ENCODE assay signal across 11 cellular contexts in the genomic region with DNA sequence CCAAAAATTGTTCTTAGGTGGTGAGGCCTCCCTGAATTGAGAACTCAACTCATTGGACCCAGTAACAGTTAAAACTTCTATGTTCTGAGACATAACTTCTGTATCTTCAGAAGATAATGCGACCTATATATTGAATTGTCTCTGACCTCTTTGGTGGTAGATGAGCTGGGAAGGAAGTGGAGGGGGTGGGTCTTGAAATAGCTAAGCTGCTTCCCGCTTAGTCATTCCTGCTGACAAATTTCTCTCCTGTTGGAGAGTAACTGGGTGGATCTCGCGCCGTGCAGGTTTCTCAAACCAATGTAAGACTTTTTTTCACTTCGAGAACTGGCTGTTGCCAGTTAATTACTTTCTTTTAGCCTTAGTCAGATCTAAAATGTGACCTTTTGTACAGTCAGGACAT.
DNase-seq lines count a peak whose midpoint lies in the region; ATAC-seq and TF ChIP-seq lines count a peak whose summit lies in the region.
"Had no signal": no experiment of that assay in that cellular context is flagged by ENCODE, and none has a peak within 500 bp of the region (broad histone marks: within the 10 kb centered on the region; RNA-seq: fewer than 3 reads in every experiment).

No MANE protein-coding gene starts in this region.

- 0 out of 2 replicates have a peak, but pooled peaks cover 8% of the 10 kb centered on the region for H3K79me2 ChIP-seq in HCT116 (ENCODE audit: insufficient read depth, low read length)

- ATAC-seq in HCT116 (peak; percentile 95), WTC11 (peak; percentile 83), HG02938 (IDR thresholded peaks at IDR 0.05; ENCODE audit: unreplicated experiment) (no peak)

- no peaks in the 10 kb centered on the region for H3K9me2 ChIP-seq in HCT116 (ENCODE audit: insufficient read depth)

- H3K36me3 ChIP-seq in HCT116 (ENCODE audit: control insufficient read depth in 1 of 2, insufficient read depth in 2 of 2, low read length in 2 of 2) (no peaks in the 10 kb centered on the region), SJCRH30 (peaks cover 13% of the 10 kb centered on the region)
- H3K36me3 ChIP-seq: sigmoid colon had no signal

- H3K27ac Mint-ChIP-seq in WTC11 = peak overlapping the region; percentile 75
- H3K27ac Mint-ChIP-seq in nephron progenitor cell = no peak overlapping the region
- H3K27ac Mint-ChIP-seq: activated T-helper 2 cell treated with anti-CD3 and anti-CD28 coated beads, Interferon-gamma antibody, Interleukin-2, Interleukin-4, amounts not matched to agents 10 μg/mL and 5 μg/mL and 100 μg/mL, durations not matched to agents 14 hours and 24 hours and 36 hours had no signal

- H4K20me1 ChIP-seq in HCT116 (ENCODE audit: insufficient read depth) = no peaks in the 10 kb centered on the region

- H3K9ac ChIP-seq in HCT116 (ENCODE audit: low read length) = peak overlapping the region; percentile 46

- H2AFZ ChIP-seq in HCT116 (ENCODE audit: low read depth, low read length, poor library complexity, severe bottlenecking) = no peak overlapping the region

- no peak for TF ChIP-seq POLR2A in HCT116 (IDR thresholded peaks at IDR 0.05; ENCODE audit: borderline replicate concordance, extremely low read depth, insufficient read depth, insufficient read length)

- no TSS peak for BruUV-seq in HCT116 (replicated peaks; lab: Mats Ljungman, UMichigan)

- no peak for TF ChIP-seq RAD21 in HCT116 (IDR thresholded peaks at IDR 0.05; ENCODE audit: low read depth)

- H3K4me3 ChIP-seq in HCT116 (replicated peaks in 1 of 2; ENCODE audit: low read depth in 1 of 2, low read length in 2 of 2) (peak overlapping the region in 1 of 2 experiments; percentile 2; a peak in 1 of 4 replicates), SJCRH30 (no peak overlapping the region)
- H3K4me3 ChIP-seq: sigmoid colon, SJSA1 had no signal

- no peaks in the 10 kb centered on the region for H3K9me3 Mint-ChIP-seq in WTC11
- no peaks in the 10 kb centered on the region for H3K9me3 Mint-ChIP-seq in nephron progenitor cell
- H3K9me3 Mint-ChIP-seq: activated T-helper 2 cell treated with anti-CD3 and anti-CD28 coated beads, Interferon-gamma antibody, Interleukin-2, Interleukin-4, amounts not matched to agents 10 μg/mL and 5 μg/mL and 100 μg/mL, durations not matched to agents 14 hours and 24 hours and 36 hours had no signal

- H3K4me3 Mint-ChIP-seq in WTC11 (no peak overlapping the region), nephron progenitor cell (no peak overlapping the region)

- peak overlapping the region; percentile 73 for H3K4me2 ChIP-seq in HCT116 (ENCODE audit: low read length)

- RAD21 ChIA-PET in HCT116 (lab: Charles Lee; ENCODE audit: low non-redundant PET in 1 of 2, low total read pairs in 2 of 2, uncharacterized antibody in 2 of 2, unreplicated experiment in 2 of 2) = no interaction called here

- intact Hi-C loops in HCT116 (cut with micrococcal nuclease) = no loop called here

- POLR2A ChIA-PET in HCT116 (lab: Charles Lee) = no interaction called here
- POLR2A ChIA-PET in WTC11 (lab: Charles Lee) = no interaction called here

- H3K36me3 Mint-ChIP-seq in WTC11 (peaks cover 6% of the 10 kb centered on the region; the same call in 1 of the 2 replicates), nephron progenitor cell (ENCODE audit: low read depth) (peaks cover 56% of the 10 kb centered on the region)

- CTCF ChIA-PET in HCT116 (lab: Charles Lee) = no interaction called here
- CTCF ChIA-PET in WTC11 (lab: Charles Lee) = interaction anchor here (0.6 kb wide), 1 partner anchor 56 kb away, joined by 3 read pairs; no protein-coding TSS in a partner anchor

- H3K4me1 Mint-ChIP-seq in WTC11 (peaks cover 23% of the 10 kb centered on the region), nephron progenitor cell (peaks cover 5% of the 10 kb centered on the region)

- TF ChIP-seq CTCF in HCT116 (IDR thresholded peaks at IDR 0.05 in 2 of 3, conservative IDR thresholded peaks at IDR 0.05 in 1 of 3; ENCODE audit: borderline replicate concordance in 1 of 3, insufficient read depth in 1 of 3, low read depth in 2 of 3, low read length in 2 of 3) (no peak), WTC11 (IDR thresholded peaks at IDR 0.05) (no peak), nephron progenitor cell (IDR thresholded peaks at IDR 0.05) (no peak)

- H3K4me1 ChIP-seq in HCT116 (ENCODE audit: control insufficient read depth in 1 of 2, insufficient read depth in 2 of 2, low read length in 2 of 2) (peaks cover 16 to 31% of the 10 kb centered on the region in 2 experiments), SJCRH30 (no peaks in the 10 kb centered on the region)

- H3K27me3 ChIP-seq in HCT116 (ENCODE audit: insufficient read depth, low read length) (no peaks in the 10 kb centered on the region), SJCRH30 (no peaks in the 10 kb centered on the region)
- H3K27me3 ChIP-seq: sigmoid colon, SJSA1 had no signal

- H3K27ac ChIP-seq in HCT116 (ENCODE audit: low read depth, low read length) (peak overlapping the region; percentile 26; the same call in 1 of the 2 replicates), SJCRH30 (no peak overlapping the region)
- H3K27ac ChIP-seq: sigmoid colon, SJSA1 had no signal

- H3K27me3 Mint-ChIP-seq in WTC11 (ENCODE audit: low read depth) (no peaks in the 10 kb centered on the region), nephron progenitor cell (ENCODE audit: low read depth, poor library complexity) (no peaks in the 10 kb centered on the region)

- H3K9me3 ChIP-seq in HCT116 (ENCODE audit: control insufficient read depth in 1 of 2, insufficient read depth in 1 of 2, low read depth in 1 of 2, low read length in 2 of 2) (no peaks in the 10 kb centered on the region), SJCRH30 (replicated peaks) (no peaks in the 10 kb centered on the region)
- H3K9me3 ChIP-seq: sigmoid colon, SJSA1 had no signal

- DNase-seq in COLO829 (ENCODE audit: low spot score) (peak; percentile 5), HCT116 (ENCODE audit: low read depth, low spot score) (peak; percentile 49), WTC11 (ENCODE audit: low spot score) (no peak), iPS-NIHi11 (ENCODE audit: low spot score) (peak; percentile 21), nephron progenitor cell (no peak), NCI-H345 treated with DMSO at 0.1 percent for 48 hours (lab: John Stamatoyannopoulos, UW; ENCODE audit: unreplicated experiment) (no peak), SJCRH30 (no peak)
- DNase-seq: sigmoid colon had no signal

TF ChIP-seq in HCT116, 20 proteins besides CTCF, POLR2A, EP300 and RAD21:
- no peak for TF ChIP-seq TCF7L2 (IDR thresholded peaks at IDR 0.05; ENCODE audit: borderline replicate concordance, extremely low read depth, insufficient read depth, insufficient read length)
- TF ChIP-seq, protein P1, sequence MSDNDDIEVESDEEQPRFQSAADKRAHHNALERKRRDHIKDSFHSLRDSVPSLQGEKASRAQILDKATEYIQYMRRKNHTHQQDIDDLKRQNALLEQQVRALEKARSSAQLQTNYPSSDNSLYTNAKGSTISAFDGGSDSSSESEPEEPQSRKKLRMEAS (IDR thresholded peaks at IDR 0.05) = peak; percentile 30; the same call in 1 of the 2 replicates
- TF ChIP-seq SP1 (IDR thresholded peaks at IDR 0.05; ENCODE audit: low read depth) = peak; percentile 21; the same call in 1 of the 2 replicates
- peak; percentile 27; the same call in 1 of the 2 replicates for TF ChIP-seq EGR1 (IDR thresholded peaks at IDR 0.05; ENCODE audit: low read depth)
- TF ChIP-seq FOSL1 (IDR thresholded peaks at IDR 0.05; ENCODE audit: low read depth) = peak; percentile 45
- TF ChIP-seq ZNF274 (IDR thresholded peaks at IDR 0.05; ENCODE audit: low read depth, low read length) = no peak
- peak; percentile 70; the same call in 1 of the 2 replicates for TF ChIP-seq CBX3 (IDR thresholded peaks at IDR 0.05; ENCODE audit: low read depth)
- TF ChIP-seq EZH2 (IDR thresholded peaks at IDR 0.05) = no peak
- TF ChIP-seq JUND (IDR thresholded peaks at IDR 0.05) = peak; percentile 12; the same call in 1 of the 2 replicates
- 0 out of 2 replicates have a peak, but pooled peaks have one; percentile 29 for TF ChIP-seq SRF (IDR thresholded peaks at IDR 0.05; ENCODE audit: low read depth)
- TF ChIP-seq, protein P2, sequence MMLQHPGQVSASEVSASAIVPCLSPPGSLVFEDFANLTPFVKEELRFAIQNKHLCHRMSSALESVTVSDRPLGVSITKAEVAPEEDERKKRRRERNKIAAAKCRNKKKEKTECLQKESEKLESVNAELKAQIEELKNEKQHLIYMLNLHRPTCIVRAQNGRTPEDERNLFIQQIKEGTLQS (IDR thresholded peaks at IDR 0.05) = no peak

TF ChIP-seq in WTC11, 78 proteins besides CTCF, POLR2A, EP300 and RAD21 (continues in another document):
- TF ChIP-seq PREB (CRISPR knock-in tag; IDR thresholded peaks at IDR 0.05; ENCODE audit: borderline replicate concordance) (no peak), TEAD1 (CRISPR knock-in tag; IDR thresholded peaks at IDR 0.05) (no peak)

Comparison
In these comparisons a context has a peak if more than half of its experiments do, and no peak if none do; other contexts are left out.
1. DNase-seq: peak in COLO829 (single experiment), HCT116 (single experiment) and iPS-NIHi11 (single experiment); none in WTC11 (single experiment), nephron progenitor cell (single experiment), NCI-H345 treated with DMSO at 0.1 percent for 48 hours (single experiment) and SJCRH30 (0 of 2).